Comparison of ENCODE assay signal across 15 cellular contexts in genomic region chr7:31175672-31176071, GRCh38.
DNase-seq lines count a peak whose midpoint lies in the region; ATAC-seq and TF ChIP-seq lines count a peak whose summit lies in the region.
"Had no signal": no experiment of that assay in that cellular context is flagged by ENCODE, and none has a peak within 500 bp of the region (broad histone marks: within the 10 kb centered on the region; RNA-seq: fewer than 3 reads in every experiment).

No MANE protein-coding gene starts in this region.

- intact Hi-C loops in Caco-2 (cut with micrococcal nuclease; ENCODE audit: unreplicated experiment) (loop anchor here (1.0 kb wide), 1 partner anchor 561 kb away; no protein-coding TSS in a partner anchor), spleen (cut with DNase I; ENCODE audit: low total_unique reads) (no loop called here), adrenal gland (cut with DNase I) (no loop called here)

- whole genome bisulfite sequencing in spleen, 5 donors, result 71 to 79% (median 76%) methylated on average over 3 of the region's 3 CpGs
- WGBS in adrenal gland, 4 donors, result 62 to 81% (median 77%) methylated on average over 3 of the region's 3 CpGs

- DNase-seq in Caco-2 (no peak), HFF-Myc (ENCODE audit: extremely low read depth, low read depth) (no peak), RWPE1 (ENCODE audit: low spot score) (peak; percentile 10), iPS-NIHi7 (ENCODE audit: extremely low spot score) (peak; percentile 39), spleen (no peak), adrenal gland (no peak)
- DNase-seq: activated CD8-positive, alpha-beta T cell treated with anti-CD3 and anti-CD28 coated beads, Interleukin-2, amount 10 ng/mL, durations not matched to agents 7 days and 5 days; activated gamma-delta T cell; body of pancreas; GOT3; NCI-H1436 treated with DMSO at 0.1 percent for 48 hours had no signal

- TF ChIP-seq POLR2A in spleen (IDR thresholded peaks at IDR 0.05) (no peak), adrenal gland (IDR thresholded peaks at IDR 0.05) (no peak)

- H3K27me3 Mint-ChIP-seq in Caco-2 (ENCODE audit: insufficient read depth, unreplicated experiment), result peaks cover 28% of the 10 kb centered on the region

- H3K27ac ChIP-seq in RWPE1, result no peak overlapping the region
- no peak overlapping the region for H3K27ac ChIP-seq in spleen
- H3K27ac ChIP-seq in adrenal gland, result no peak overlapping the region
- H3K27ac ChIP-seq: body of pancreas, skin epidermis, suprapubic skin had no signal

- H3K4me3 ChIP-seq in Caco-2 (ENCODE audit: low read depth, low read length) (no peak overlapping the region), HFF-Myc (replicated peaks; ENCODE audit: low read depth, low read length) (no peak overlapping the region), spleen (no peak overlapping the region), adrenal gland (no peak overlapping the region)
- H3K4me3 ChIP-seq: body of pancreas, skin epidermis, suprapubic skin had no signal

- TF ChIP-seq CTCF in Caco-2 (IDR thresholded peaks at IDR 0.05; ENCODE audit: insufficient read depth in 1 of 2, low read depth in 1 of 2, low read length in 1 of 2, severe bottlenecking in 1 of 2, unreplicated experiment in 1 of 2) (peak; percentile 40 to 56), HFF-Myc (IDR thresholded peaks at IDR 0.05; ENCODE audit: low read depth, low read length, missing control alignments) (peak; percentile 9), RWPE1 (conservative IDR thresholded peaks at IDR 0.05; ENCODE audit: low read depth) (0 out of 2 replicates have a peak, but pooled peaks have one; percentile 6), spleen (IDR thresholded peaks at IDR 0.05 in 8 of 11, conservative IDR thresholded peaks at IDR 0.05 in 3 of 11) (no peak), adrenal gland (IDR thresholded peaks at IDR 0.05) (no peak)

- no peaks in the 10 kb centered on the region for H3K27me3 ChIP-seq in Caco-2 (replicated peaks; ENCODE audit: control insufficient read depth, insufficient read depth, low read length)
- peaks cover 0 to 2% (median 0%) of the 10 kb centered on the region in 7 donors for H3K27me3 ChIP-seq in spleen (replicated peaks in 1 of 7)
- no peaks in the 10 kb centered on the region for H3K27me3 ChIP-seq in adrenal gland
- H3K27me3 ChIP-seq: body of pancreas, suprapubic skin had no signal

- no peaks in the 10 kb centered on the region for H3K4me1 ChIP-seq in Caco-2
- no peaks in the 10 kb centered on the region for H3K4me1 ChIP-seq in spleen
- no peaks in the 10 kb centered on the region for H3K4me1 ChIP-seq in adrenal gland (replicated peaks in 1 of 2)
- H3K4me1 ChIP-seq: body of pancreas, suprapubic skin had no signal

- POLR2A ChIA-PET in Caco-2 (lab: Charles Lee) (no interaction called here), RWPE1 (lab: Yijun Ruan, JAX; ENCODE audit: low non-redundant PET) (no interaction called here)

- CTCF ChIA-PET in Caco-2 (lab: Charles Lee), result no interaction called here
- CTCF ChIA-PET in RWPE1 (lab: Yijun Ruan, JAX), result interaction anchor here (0.6 kb wide), 1 partner anchor 210 kb away, joined by 3 read pairs; no protein-coding TSS in a partner anchor

- no peak overlapping the region for H3K4me3 Mint-ChIP-seq in Caco-2 (ENCODE audit: unreplicated experiment)
- H3K4me3 Mint-ChIP-seq: activated CD8-positive, alpha-beta T cell treated with anti-CD3 and anti-CD28 coated beads, Interleukin-2, amount 10 ng/mL, durations not matched to agents 7 days and 5 days had no signal

- ATAC-seq in HG03097 (IDR thresholded peaks at IDR 0.05; ENCODE audit: low FRiP score, unreplicated experiment) (no peak), GM19023 (IDR thresholded peaks at IDR 0.05; ENCODE audit: unreplicated experiment) (no peak)
- ATAC-seq: activated CD8-positive, alpha-beta T cell treated with anti-CD3 and anti-CD28 coated beads, Interleukin-2, amount 10 ng/mL, durations not matched to agents 7 days and 5 days; body of pancreas had no signal

- no peaks in the 10 kb centered on the region for H3K36me3 Mint-ChIP-seq in Caco-2 (ENCODE audit: insufficient read depth, unreplicated experiment)

- H3K4me1 Mint-ChIP-seq in Caco-2 (ENCODE audit: low read depth, unreplicated experiment), result no peaks in the 10 kb centered on the region

- BruUV-seq in Caco-2 (replicated peaks; lab: Mats Ljungman, UMichigan), result no TSS peak

- no peaks in the 10 kb centered on the region for H3K36me3 ChIP-seq in Caco-2 (ENCODE audit: control insufficient read depth, insufficient read depth, low read length)
- no peaks in the 10 kb centered on the region for H3K36me3 ChIP-seq in spleen
- no peaks in the 10 kb centered on the region for H3K36me3 ChIP-seq in adrenal gland (replicated peaks in 1 of 2)
- H3K36me3 ChIP-seq: suprapubic skin had no signal

- no peak overlapping the region for H3K27ac Mint-ChIP-seq in Caco-2 (ENCODE audit: unreplicated experiment)
- H3K27ac Mint-ChIP-seq: activated CD8-positive, alpha-beta T cell treated with anti-CD3 and anti-CD28 coated beads, Interleukin-2, amount 10 ng/mL, durations not matched to agents 7 days and 5 days had no signal

- no peaks in the 10 kb centered on the region for H3K9me3 ChIP-seq in Caco-2
- H3K9me3 ChIP-seq in spleen, result no peaks in the 10 kb centered on the region
- H3K9me3 ChIP-seq in adrenal gland (replicated peaks in 1 of 3), result no peaks in the 10 kb centered on the region
- H3K9me3 ChIP-seq: body of pancreas, suprapubic skin had no signal

- no peaks in the 10 kb centered on the region for H3K9me3 Mint-ChIP-seq in Caco-2 (ENCODE audit: unreplicated experiment)

Comparison
In these comparisons a context has a peak if more than half of its experiments do, and no peak if none do; other contexts are left out.
1. DNase-seq: peak in RWPE1 (single experiment) and iPS-NIHi7 (single experiment); none in Caco-2 (0 of 2), HFF-Myc (single experiment), spleen (single experiment) and adrenal gland (0 of 7).
2. CTCF ChIP-seq: peak in Caco-2 (2 of 2), HFF-Myc (single experiment) and RWPE1 (single experiment); none in spleen (0 of 11) and adrenal gland (0 of 6).